15 cellular contexts compared by ENCODE assay signal in genomic region chr1:62790716-62791115, GRCh38. TPM values are rescaled to one million over a fixed set of nuclear protein-coding genes. Genes with fewer than 3 reads are reported as not detected.
DNase-seq lines count a peak whose midpoint lies in the region; FAIRE-seq and TF ChIP-seq lines count a peak whose summit lies in the region.
"Had no signal": no experiment of that assay in that cellular context is flagged by ENCODE, and none has a peak within 500 bp of the region (broad histone marks: within the 10 kb centered on the region; RNA-seq: fewer than 3 reads in every experiment).

No MANE protein-coding gene starts in this region.

- FAIRE-seq in frontal cortex (lab: Jason Lieb, UNC), result peak; percentile 99
- no peak for FAIRE-seq in H54 (lab: Jason Lieb, UNC)
- FAIRE-seq: GM19239 had no signal

- H3K27ac ChIP-seq in caudate nucleus (ENCODE audit: low read depth, low read length) (peak overlapping the region; percentile 97), temporal lobe (ENCODE audit: low read depth, low read length) (peak overlapping the region; percentile 95)
- H3K27ac ChIP-seq: BLaER1 had no signal

- no peak for TF ChIP-seq POLR2A in H54 (IDR thresholded peaks at IDR 0.05; ENCODE audit: low read depth, low read length)

- DNase-seq in caudate nucleus (lab: John Stamatoyannopoulos, UW) (no peak), frontal cortex (ENCODE audit: low spot score in 2 of 2) (no peak), midbrain (lab: John Stamatoyannopoulos, UW) (peak; percentile 53), OCI-M1 (lab: John Stamatoyannopoulos, UW) (no peak), H54 (ENCODE audit: insufficient read length, low spot score) (no peak), mesenteric fat pad (ENCODE audit: low spot score) (no peak)
- DNase-seq: 8988T; AML-193; CD4-positive, CD25-positive, alpha-beta regulatory T cell; DMS53; GF-D8; IMR-90 had no signal

RNA-seq across cellular contexts. Expression of gene ATG4C, which starts 6.8 kb away (rescaled TPM):
- total RNA-seq in frontal cortex (34.2 TPM), temporal lobe (17.0 TPM), mesenteric fat pad (12.3 TPM)
